ENCODE assay signal across 1 cellular context in the genomic region with DNA sequence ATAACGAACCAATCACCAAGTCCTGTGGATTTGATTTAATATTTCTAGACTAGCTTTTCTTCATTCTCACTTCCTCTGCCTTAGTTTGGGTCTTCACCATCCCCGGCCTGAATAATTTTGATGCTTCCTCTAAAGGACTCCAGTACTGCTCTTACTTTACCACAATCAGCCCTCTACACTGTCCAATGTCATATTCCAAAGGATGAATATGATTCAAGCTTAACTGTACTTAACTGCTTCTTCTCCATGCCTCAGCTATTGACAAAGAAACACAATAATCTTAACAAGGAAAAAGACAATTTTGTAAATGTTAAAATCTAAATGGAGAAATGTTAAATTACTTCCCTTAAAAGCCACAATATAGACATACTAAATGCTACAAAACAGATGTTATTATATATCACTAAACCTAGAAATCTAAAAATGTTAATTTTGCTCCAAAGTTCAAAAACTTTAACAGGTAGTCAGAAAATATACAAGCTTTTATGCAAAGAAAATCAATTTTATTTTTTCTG.
TF ChIP-seq lines count a peak whose summit lies in the region.

No MANE protein-coding gene starts in this region.

TF ChIP-seq in SK-N-SH, 30 proteins besides CTCF, POLR2A, EP300 and RAD21 (continued from another document):
- TF ChIP-seq SIN3A (IDR thresholded peaks at IDR 0.05; ENCODE audit: borderline replicate concordance, low read depth, low read length) (no peak), PBX3 (IDR thresholded peaks at IDR 0.05) (no peak), CHD2 (IDR thresholded peaks at IDR 0.05; ENCODE audit: low read length, partially characterized antibody) (no peak)
